15 cellular contexts compared by ENCODE assay signal in genomic region chr14:72736791-72737559, GRCh38.
DNase-seq lines count a peak whose midpoint lies in the region; ATAC-seq and TF ChIP-seq lines count a peak whose summit lies in the region.
"Had no signal": no experiment of that assay in that cellular context is flagged by ENCODE, and none has a peak within 500 bp of the region (broad histone marks: within the 10 kb centered on the region; RNA-seq: fewer than 3 reads in every experiment).

No MANE protein-coding gene starts in this region.

- no peak overlapping the region for H3K4me3 ChIP-seq in BLaER1 treated with 17β-estradiol and CSF1 and Interleukin-3, amounts not matched to agents 10 nM and 100 nM
- H3K4me3 ChIP-seq in astrocyte of the spinal cord (ENCODE audit: low read depth, low read length), result no peak overlapping the region
- H3K4me3 ChIP-seq in A673 (ENCODE audit: low read depth, low read length, poor library complexity, severe bottlenecking), result no peak overlapping the region
- H3K4me3 ChIP-seq: ascending aorta, mucosa of descending colon, smooth muscle cell had no signal

- in situ Hi-C loops in astrocyte of the spinal cord (cut with HindIII; ENCODE audit: low sequenced_read_pairs), result no loop called here

- peaks cover 51% of the 10 kb centered on the region for H3K4me1 Mint-ChIP-seq in mesothelial cell of epicardium
- H3K4me1 Mint-ChIP-seq: CD14-positive monocyte had no signal

- H3K27ac Mint-ChIP-seq in mesothelial cell of epicardium, result peak overlapping the region; percentile 17
- H3K27ac Mint-ChIP-seq: CD14-positive monocyte had no signal

- H3K9ac ChIP-seq in BLaER1 treated with 17β-estradiol and CSF1 and Interleukin-3, amounts not matched to agents 10 nM and 100 nM, result no peak overlapping the region

- no peaks in the 10 kb centered on the region for H3K36me3 ChIP-seq in BLaER1 treated with 17β-estradiol and CSF1 and Interleukin-3, amounts not matched to agents 10 nM and 100 nM
- no peaks in the 10 kb centered on the region for H3K36me3 ChIP-seq in A673 (ENCODE audit: insufficient read depth, low read length, poor library complexity, severe bottlenecking)
- H3K36me3 ChIP-seq: ascending aorta had no signal

- no peaks in the 10 kb centered on the region for H4K20me1 ChIP-seq in BLaER1 treated with 17β-estradiol and CSF1 and Interleukin-3, amounts not matched to agents 10 nM and 100 nM

- no peaks in the 10 kb centered on the region for H3K9me3 Mint-ChIP-seq in mesothelial cell of epicardium
- H3K9me3 Mint-ChIP-seq: CD14-positive monocyte had no signal

- H3K4me2 ChIP-seq in BLaER1 treated with 17β-estradiol and CSF1 and Interleukin-3, amounts not matched to agents 10 nM and 100 nM, result peak overlapping the region in 8 of 11 experiments; percentile 36 to 66 (median 52); a peak in 17 of 22 replicates
- H3K4me2 ChIP-seq: smooth muscle cell had no signal

- H3K27me3 Mint-ChIP-seq in mesothelial cell of epicardium (ENCODE audit: low read depth), result peaks cover 46% of the 10 kb centered on the region

- no peak overlapping the region for H3K27ac ChIP-seq in BLaER1 treated with 17β-estradiol and CSF1 and Interleukin-3, amounts not matched to agents 10 nM and 100 nM
- H3K27ac ChIP-seq in A673 (ENCODE audit: low read depth, low read length, poor library complexity, severe bottlenecking), result no peak overlapping the region
- H3K27ac ChIP-seq: ascending aorta had no signal

- no peak overlapping the region for H3K4me3 Mint-ChIP-seq in mesothelial cell of epicardium

- no peaks in the 10 kb centered on the region for H3K9me3 ChIP-seq in BLaER1 treated with 17β-estradiol and CSF1 and Interleukin-3, amounts not matched to agents 10 nM and 100 nM (replicated peaks in 1 of 11)
- no peaks in the 10 kb centered on the region for H3K9me3 ChIP-seq in A673 (ENCODE audit: low read depth, low read length, poor library complexity, severe bottlenecking)
- H3K9me3 ChIP-seq: ascending aorta, mucosa of descending colon had no signal

- DNase-seq in NCI-H1694 (lab: John Stamatoyannopoulos, UW) (peak; percentile 91), astrocyte of the spinal cord (ENCODE audit: low read depth, low spot score) (peak; percentile 44), mesothelial cell of epicardium (ENCODE audit: low spot score in 2 of 2, unreplicated experiment in 2 of 2) (peak in 1 of 2 experiments; percentile 36), H4 (ENCODE audit: low spot score) (no peak), A673 (ENCODE audit: low spot score) (no peak)
- DNase-seq: hippocampal formation, mucosa of descending colon, NCI-H2107 had no signal

- POLR2A ChIA-PET in A673 (lab: Charles Lee; ENCODE audit: low non-redundant PET), result no interaction called here

- TF ChIP-seq CTCF in astrocyte of the spinal cord (IDR thresholded peaks at IDR 0.05; ENCODE audit: low read depth, low read length), result no peak
- no peak for TF ChIP-seq CTCF in mesothelial cell of epicardium (IDR thresholded peaks at IDR 0.05; ENCODE audit: unreplicated experiment)
- TF ChIP-seq CTCF in A673 (conservative IDR thresholded peaks at IDR 0.05; ENCODE audit: low read depth, low read length), result no peak

- H3K4me1 ChIP-seq in BLaER1 treated with 17β-estradiol and CSF1 and Interleukin-3, amounts not matched to agents 10 nM and 100 nM, result peaks cover 0 to 23% (median 18%) of the 10 kb centered on the region in 10 experiments; a peak in 16 of 20 replicates
- peaks cover 8% of the 10 kb centered on the region for H3K4me1 ChIP-seq in A673 (ENCODE audit: insufficient read depth, low read length, poor library complexity, severe bottlenecking)
- H3K4me1 ChIP-seq: ascending aorta had no signal

- intact Hi-C loops in A673 (cut with micrococcal nuclease; ENCODE audit: unreplicated experiment), result no loop called here

- BruUV-seq in A673 (replicated peaks; lab: Mats Ljungman, UMichigan), result no TSS peak

- no peaks in the 10 kb centered on the region for H3K27me3 ChIP-seq in BLaER1 treated with 17β-estradiol and CSF1 and Interleukin-3, amounts not matched to agents 10 nM and 100 nM
- H3K27me3 ChIP-seq in A673 (replicated peaks; ENCODE audit: insufficient read depth, low read depth, low read length, poor library complexity), result no peaks in the 10 kb centered on the region
- H3K27me3 ChIP-seq: ascending aorta had no signal

- H3K36me3 Mint-ChIP-seq in mesothelial cell of epicardium, result no peaks in the 10 kb centered on the region
- H3K36me3 Mint-ChIP-seq: CD14-positive monocyte had no signal

- no peak for ATAC-seq in GM19455 (IDR thresholded peaks at IDR 0.05; ENCODE audit: unreplicated experiment)
- no peak for ATAC-seq in HG03571 (IDR thresholded peaks at IDR 0.05; ENCODE audit: unreplicated experiment)
- ATAC-seq: activated CD4-positive, CD25-positive, alpha-beta regulatory T cell treated with anti-CD3 and anti-CD28 coated beads, Interleukin-2, amount 50 U/mL, for 24 hours had no signal

- CTCF ChIA-PET in A673 (lab: Charles Lee), result no interaction called here

Comparison
In these comparisons a context has a peak if more than half of its experiments do, and no peak if none do; other contexts are left out.
1. DNase-seq: peak in NCI-H1694 (single experiment) and astrocyte of the spinal cord (single experiment); none in H4 (single experiment) and A673 (single experiment).